Comparison of ENCODE assay signal across 2 cellular contexts in the genomic region with DNA sequence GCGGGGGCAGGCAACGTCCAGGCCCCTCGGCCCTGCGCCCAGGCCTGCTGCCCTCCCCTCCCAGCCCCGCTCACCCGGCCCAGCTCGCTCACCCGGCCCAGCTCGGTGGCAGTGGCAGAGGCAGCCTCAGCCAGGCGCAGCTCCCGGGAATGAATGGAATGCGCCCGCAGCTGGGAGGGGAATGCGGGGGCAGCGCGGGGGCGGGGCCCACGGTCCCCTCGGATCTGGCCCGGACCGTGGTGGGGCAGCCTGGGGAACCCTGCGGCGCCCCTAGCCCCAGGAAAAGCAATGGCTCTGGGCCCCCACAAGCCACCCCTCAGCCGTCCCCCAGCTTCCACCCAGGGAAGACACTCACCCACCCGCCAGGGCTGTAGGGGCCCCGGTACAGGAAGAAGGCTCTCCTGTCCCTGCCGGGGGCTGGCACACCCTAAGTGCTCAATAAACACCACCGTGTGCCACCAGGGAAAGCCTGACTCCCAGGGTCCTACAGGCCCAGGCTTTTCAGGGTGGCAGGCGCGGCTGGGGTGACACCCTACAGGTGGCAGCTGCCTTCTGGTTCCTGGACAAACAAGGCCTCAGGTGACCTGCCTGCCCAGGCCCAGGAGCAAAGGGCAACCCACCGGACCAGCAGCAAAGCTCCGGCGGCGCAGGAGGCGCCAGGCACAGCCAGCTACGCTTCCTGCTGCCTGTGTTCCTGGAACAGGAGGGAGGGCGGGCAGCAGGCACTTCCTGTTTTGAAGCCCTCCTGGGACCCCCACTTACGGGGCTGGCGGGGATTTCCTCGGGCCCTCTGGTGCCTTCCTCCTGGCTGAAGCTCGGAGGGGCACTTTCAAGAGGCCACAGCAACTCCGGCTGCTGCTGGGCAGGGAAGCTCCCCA.
A peak's percentile ranks its signal among the peaks of the same experiment; 100 is the strongest.
TF ChIP-seq lines count a peak whose summit lies in the region.

No MANE protein-coding gene starts in this region.

TF ChIP-seq in PFSK-1, 5 proteins besides CTCF, POLR2A, EP300 and RAD21 (continued from another document):
- TF ChIP-seq FOXP2 (optimal IDR thresholded peaks at IDR 0.05; ENCODE audit: borderline replicate concordance, extremely low read depth, extremely low read length, insufficient read depth), result peak; percentile 2

TF ChIP-seq in endothelial cell of umbilical vein, 7 proteins besides CTCF, POLR2A, EP300 and RAD21 (continued from another document):
- no peak for TF ChIP-seq GATA2 (IDR thresholded peaks at IDR 0.05; ENCODE audit: insufficient read depth, insufficient read length, low read depth, low read length)
